Comparison of ENCODE assay signal across 30 cellular contexts in genomic region chr2:123826729-123827271, GRCh38.
"Had no signal": no experiment of that assay in that cellular context is flagged by ENCODE, and none has a peak within 500 bp of the region (broad histone marks: within the 10 kb centered on the region; RNA-seq: fewer than 3 reads in every experiment).

No MANE protein-coding gene starts in this region.

- H3K27me3 Mint-ChIP-seq: activated B cell treated with CpG ODN at 0.5 μM for 24 hours; activated CD4-positive, alpha-beta T cell treated with anti-CD3 and anti-CD28 coated beads, Interleukin-2, amount 10 ng/mL, durations not matched to agents 24 days and 14 days; activated naive CD8-positive, alpha-beta T cell treated with anti-CD3 and anti-CD28 coated beads, Interleukin-2, amount 10 ng/mL, durations not matched to agents 7 days and 5 days; activated T-helper 17 cell treated with anti-CD3 and anti-CD28 coated beads, Interleukin-2, amount 50 U/mL, for 72 hours; T-helper 17 cell had no signal

- ATAC-seq: activated T-cell treated with anti-CD3 and anti-CD28 coated beads, Interleukin-2, amount 50 U/mL, for 4 hours; activated T-helper 17 cell treated with anti-CD3 and anti-CD28 coated beads, Interleukin-2, amount 50 U/mL, for 72 hours; K562; Panc1; T-helper 17 cell had no signal

- H3K9me3 ChIP-seq: adrenal gland, SJCRH30 had no signal

- H3K4me1 Mint-ChIP-seq: activated B cell treated with CpG ODN at 0.5 μM for 24 hours; activated CD4-positive, alpha-beta T cell treated with anti-CD3 and anti-CD28 coated beads, Interleukin-2, amount 10 ng/mL, durations not matched to agents 24 days and 14 days; activated naive CD8-positive, alpha-beta T cell treated with anti-CD3 and anti-CD28 coated beads, Interleukin-2, amount 10 ng/mL, durations not matched to agents 7 days and 5 days; activated T-helper 17 cell treated with anti-CD3 and anti-CD28 coated beads, Interleukin-2, amount 50 U/mL, for 72 hours; T-helper 17 cell had no signal

- H3K36me3 ChIP-seq: adrenal gland, breast epithelium, SJCRH30 had no signal

- H3K27ac Mint-ChIP-seq: activated B cell treated with CpG ODN at 0.5 μM for 24 hours; activated CD4-positive, alpha-beta T cell treated with anti-CD3 and anti-CD28 coated beads, Interleukin-2, amount 10 ng/mL, durations not matched to agents 24 days and 14 days; activated naive CD8-positive, alpha-beta T cell treated with anti-CD3 and anti-CD28 coated beads, Interleukin-2, amount 10 ng/mL, durations not matched to agents 7 days and 5 days; activated T-helper 17 cell treated with anti-CD3 and anti-CD28 coated beads, Interleukin-2, amount 50 U/mL, for 72 hours; T-helper 17 cell had no signal

- DNase-seq: activated B cell treated with CpG ODN at 0.5 μM for 24 hours; activated CD4-positive, alpha-beta T cell treated with anti-CD3 and anti-CD28 coated beads for 1 hour; activated CD4-positive, alpha-beta T cell treated with anti-CD3 and anti-CD28 coated beads, Interleukin-2, amount 10 ng/mL, durations not matched to agents 24 days and 14 days; activated CD4-positive, alpha-beta T cell treated with anti-CD3 and anti-CD28 coated beads, Interleukin-2, amount 50 U/mL, for 48 hours; activated naive CD4-positive, alpha-beta T cell treated with anti-CD3 and anti-CD28 coated beads, Interleukin-2, amount 50 U/mL, for 16 hours; activated naive CD8-positive, alpha-beta T cell treated with anti-CD3 and anti-CD28 coated beads, Interleukin-2, amount 10 ng/mL, durations not matched to agents 7 days and 5 days; activated T-cell treated with anti-CD3 and anti-CD28 coated beads, Interleukin-2, amount 50 U/mL, for 4 hours; adrenal gland; anterior cingulate cortex; central memory CD4-positive, alpha-beta T cell; Karpas-422; MM.1S; NCI-H1105; NCI-H1436; NCI-H1694 treated with DMSO at 0.1 percent for 48 hours; NCI-H2029 treated with DMSO at 0.1 percent for 48 hours; NCI-H345; NCI-H510A; NCI-H69; NK-92 treated with Interleukin-12 subunit alpha and Interleukin-12 subunit beta, amount 100 ng/mL, for 24 hours; OCI-M1; Right ventricle myocardium superior; RPMI8226; SJCRH30; T-helper 17 cell; T-helper 9 cell had no signal

- H3K27me3 ChIP-seq: adrenal gland, breast epithelium, SJCRH30 had no signal

- H3K27ac ChIP-seq: adrenal gland, breast epithelium, SJCRH30 had no signal

- H3K4me1 ChIP-seq: adrenal gland, breast epithelium, SJCRH30 had no signal

- H3K9me3 Mint-ChIP-seq: activated CD4-positive, alpha-beta T cell treated with anti-CD3 and anti-CD28 coated beads, Interleukin-2, amount 10 ng/mL, durations not matched to agents 24 days and 14 days; activated naive CD8-positive, alpha-beta T cell treated with anti-CD3 and anti-CD28 coated beads, Interleukin-2, amount 10 ng/mL, durations not matched to agents 7 days and 5 days had no signal

- H3K4me3 ChIP-seq: adrenal gland, breast epithelium, K562, SJCRH30 had no signal

- H3K36me3 Mint-ChIP-seq: activated naive CD8-positive, alpha-beta T cell treated with anti-CD3 and anti-CD28 coated beads, Interleukin-2, amount 10 ng/mL, durations not matched to agents 7 days and 5 days had no signal

- H3K4me3 Mint-ChIP-seq: activated B cell treated with CpG ODN at 0.5 μM for 24 hours; activated CD4-positive, alpha-beta T cell treated with anti-CD3 and anti-CD28 coated beads, Interleukin-2, amount 10 ng/mL, durations not matched to agents 24 days and 14 days; activated naive CD8-positive, alpha-beta T cell treated with anti-CD3 and anti-CD28 coated beads, Interleukin-2, amount 10 ng/mL, durations not matched to agents 7 days and 5 days; activated T-cell treated with anti-CD3 and anti-CD28 coated beads, Interleukin-2, amount 50 U/mL, for 4 hours; activated T-helper 17 cell treated with anti-CD3 and anti-CD28 coated beads, Interleukin-2, amount 50 U/mL, for 72 hours; T-helper 17 cell had no signal
